In genomic region chr16:81189100-81189664, GRCh38 we compare ENCODE assay signal across 10 cellular contexts. TPM values are rescaled to one million over a fixed set of nuclear protein-coding genes. Genes with fewer than 3 reads are reported as not detected.
DNase-seq lines count a peak whose midpoint lies in the region; ATAC-seq and TF ChIP-seq lines count a peak whose summit lies in the region.
"Had no signal": no experiment of that assay in that cellular context is flagged by ENCODE, and none has a peak within 500 bp of the region (broad histone marks: within the 10 kb centered on the region; RNA-seq: fewer than 3 reads in every experiment).

No MANE protein-coding gene starts in this region.

- intact Hi-C loops in sciatic nerve (cut with DNase I): no loop called here

- H3K4me3 Mint-ChIP-seq in brain: no peak overlapping the region
- no peak overlapping the region for H3K4me3 Mint-ChIP-seq in T-helper 2 cell treated with Interferon-gamma antibody and Interleukin-4, amounts not matched to agents 5 μg/mL and 100 μg/mL, for 36 hours

- peaks cover 16% of the 10 kb centered on the region for H3K4me1 Mint-ChIP-seq in brain
- H3K4me1 Mint-ChIP-seq in T-helper 2 cell treated with Interferon-gamma antibody and Interleukin-4, amounts not matched to agents 5 μg/mL and 100 μg/mL, for 36 hours (ENCODE audit: low read depth): no peaks in the 10 kb centered on the region

- no peak for TF ChIP-seq CTCF in brain (conservative IDR thresholded peaks at IDR 0.05)

- H3K9me3 Mint-ChIP-seq in brain: no peaks in the 10 kb centered on the region
- no peaks in the 10 kb centered on the region for H3K9me3 Mint-ChIP-seq in T-helper 2 cell treated with Interferon-gamma antibody and Interleukin-4, amounts not matched to agents 5 μg/mL and 100 μg/mL, for 36 hours

- H3K27ac Mint-ChIP-seq in brain: peak overlapping the region in 4 of 5 experiments; percentile 14 to 80 (median 26)
- H3K27ac Mint-ChIP-seq in T-helper 2 cell treated with Interferon-gamma antibody and Interleukin-4, amounts not matched to agents 5 μg/mL and 100 μg/mL, for 36 hours: no peak overlapping the region

- ATAC-seq in sciatic nerve: peak; percentile 96
- ATAC-seq in GM19397 (IDR thresholded peaks at IDR 0.05; ENCODE audit: unreplicated experiment): no peak

- DNase-seq in CMK (ENCODE audit: low read depth): peak; percentile 25
- peak; percentile 59 to 77 for DNase-seq in hippocampal formation (lab: John Stamatoyannopoulos, UW)
- peak; percentile 86 for DNase-seq in sciatic nerve (ENCODE audit: low spot score)
- no peak for DNase-seq in T-helper 2 cell treated with Interferon-gamma antibody and Interleukin-4, amounts not matched to agents 5 μg/mL and 100 μg/mL, for 36 hours (ENCODE audit: low spot score)
- DNase-seq in NCI-H526 (lab: John Stamatoyannopoulos, UW): no peak
- no peak for DNase-seq in NOMO-1 treated with dmso at 0.1 percent for 144 hours (lab: John Stamatoyannopoulos, UW; ENCODE audit: unreplicated experiment)
- DNase-seq: activated naive CD4-positive, alpha-beta T cell treated with anti-CD3 and anti-CD28 coated beads, Interleukin-2, amount 50 U/mL, for 16 hours; WERI-Rb-1 had no signal

- peaks cover 5% of the 10 kb centered on the region for H3K27me3 Mint-ChIP-seq in brain
- peaks cover 3% of the 10 kb centered on the region for H3K27me3 Mint-ChIP-seq in T-helper 2 cell treated with Interferon-gamma antibody and Interleukin-4, amounts not matched to agents 5 μg/mL and 100 μg/mL, for 36 hours (ENCODE audit: low read depth)

- H3K36me3 Mint-ChIP-seq in brain: no peaks in the 10 kb centered on the region
- no peaks in the 10 kb centered on the region for H3K36me3 Mint-ChIP-seq in T-helper 2 cell treated with Interferon-gamma antibody and Interleukin-4, amounts not matched to agents 5 μg/mL and 100 μg/mL, for 36 hours (ENCODE audit: low read depth)

RNA-seq across cellular contexts. Expression of gene BCO1, which starts 49.3 kb away (rescaled TPM):
- polyA plus RNA-seq in brain (ENCODE audit: insufficient read depth, low read depth, low replicate concordance): 0.39 TPM
- not detected for total RNA-seq in sciatic nerve

Comparison
In these comparisons a context has a peak if more than half of its experiments do, and no peak if none do; other contexts are left out.
1. DNase-seq: peak in CMK (single experiment), hippocampal formation (2 of 2) and sciatic nerve (single experiment); none in T-helper 2 cell treated with Interferon-gamma antibody and Interleukin-4, amounts not matched to agents 5 μg/mL and 100 μg/mL, for 36 hours (single experiment), NCI-H526 (0 of 2) and NOMO-1 treated with dmso at 0.1 percent for 144 hours (single experiment).